1 cellular context compared by ENCODE assay signal in the genomic region with DNA sequence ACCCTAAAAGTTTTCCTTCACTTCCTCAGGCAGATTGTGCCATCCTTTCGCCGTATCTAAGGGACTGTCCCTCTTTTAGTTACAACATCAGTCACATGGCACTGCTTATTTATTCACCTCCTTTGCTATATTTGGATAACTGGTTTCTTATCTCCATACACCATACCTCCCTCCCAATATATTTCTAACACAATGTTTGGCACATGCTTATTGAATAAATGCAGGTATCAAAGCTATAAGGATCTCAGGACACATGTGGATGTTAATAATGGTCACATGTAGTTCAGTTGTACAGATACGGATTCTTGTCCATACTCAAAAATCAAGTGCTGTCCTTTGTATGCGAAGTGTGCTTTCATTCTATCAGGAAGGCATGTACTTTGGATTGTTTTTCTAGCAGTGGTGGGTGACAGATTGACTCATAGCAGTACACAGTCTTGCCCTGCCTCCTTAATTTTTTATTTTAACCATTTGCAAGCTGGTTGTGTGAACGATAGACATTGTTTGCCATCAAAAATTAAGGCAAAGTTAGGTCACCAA.
A peak's percentile ranks its signal among the peaks of the same experiment; 100 is the strongest.
TF ChIP-seq lines count a peak whose summit lies in the region.

No MANE protein-coding gene starts in this region.

TF ChIP-seq in HepG2, 621 proteins besides CTCF, POLR2A, EP300 and RAD21 (continued from another document):
- TF ChIP-seq, protein P1, sequence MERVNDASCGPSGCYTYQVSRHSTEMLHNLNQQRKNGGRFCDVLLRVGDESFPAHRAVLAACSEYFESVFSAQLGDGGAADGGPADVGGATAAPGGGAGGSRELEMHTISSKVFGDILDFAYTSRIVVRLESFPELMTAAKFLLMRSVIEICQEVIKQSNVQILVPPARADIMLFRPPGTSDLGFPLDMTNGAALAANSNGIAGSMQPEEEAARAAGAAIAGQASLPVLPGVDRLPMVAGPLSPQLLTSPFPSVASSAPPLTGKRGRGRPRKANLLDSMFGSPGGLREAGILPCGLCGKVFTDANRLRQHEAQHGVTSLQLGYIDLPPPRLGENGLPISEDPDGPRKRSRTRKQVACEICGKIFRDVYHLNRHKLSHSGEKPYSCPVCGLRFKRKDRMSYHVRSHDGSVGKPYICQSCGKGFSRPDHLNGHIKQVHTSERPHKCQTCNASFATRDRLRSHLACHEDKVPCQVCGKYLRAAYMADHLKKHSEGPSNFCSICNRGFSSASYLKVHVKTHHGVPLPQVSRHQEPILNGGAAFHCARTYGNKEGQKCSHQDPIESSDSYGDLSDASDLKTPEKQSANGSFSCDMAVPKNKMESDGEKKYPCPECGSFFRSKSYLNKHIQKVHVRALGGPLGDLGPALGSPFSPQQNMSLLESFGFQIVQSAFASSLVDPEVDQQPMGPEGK (CRISPR knock-in tag; IDR thresholded peaks at IDR 0.05), result no peak
- TF ChIP-seq FOXO1 (CRISPR knock-in tag; IDR thresholded peaks at IDR 0.05) (peak; percentile 57; the same call in 1 of the 2 replicates), MYC (CRISPR knock-in tag; IDR thresholded peaks at IDR 0.05; ENCODE audit: borderline replicate concordance) (no peak; the same call in 1 of the 2 replicates), MED1 (CRISPR knock-in tag; IDR thresholded peaks at IDR 0.05) (peak; percentile 56), ZBTB42 (CRISPR knock-in tag; IDR thresholded peaks at IDR 0.05) (no peak), PAX8 (CRISPR knock-in tag; IDR thresholded peaks at IDR 0.05; ENCODE audit: borderline replicate concordance) (no peak), MTF1 (CRISPR knock-in tag; IDR thresholded peaks at IDR 0.05) (no peak), MIER3 (CRISPR knock-in tag; IDR thresholded peaks at IDR 0.05; ENCODE audit: borderline replicate concordance) (peak; percentile 67; the same call in 1 of the 2 replicates), MLLT10 (CRISPR knock-in tag; IDR thresholded peaks at IDR 0.05) (no peak), ZNF652 (CRISPR knock-in tag; IDR thresholded peaks at IDR 0.05; ENCODE audit: borderline replicate concordance, low read depth) (peak; percentile 98), HNRNPLL (IDR thresholded peaks at IDR 0.05; ENCODE audit: low read depth, low read length, poor library complexity, severe bottlenecking) (no peak), PLRG1 (conservative IDR thresholded peaks at IDR 0.05) (no peak), PAWR (CRISPR knock-in tag; IDR thresholded peaks at IDR 0.05; ENCODE audit: borderline replicate concordance) (no peak), ZBTB20 (CRISPR knock-in tag; IDR thresholded peaks at IDR 0.05; ENCODE audit: borderline replicate concordance, low read depth) (peak; percentile 61; the same call in 1 of the 2 replicates), CREB1 (IDR thresholded peaks at IDR 0.05) (no peak), CREB1 (CRISPR knock-in tag; IDR thresholded peaks at IDR 0.05) (peak; percentile 52; the same call in 1 of the 2 replicates), SMAD1 (CRISPR knock-in tag; IDR thresholded peaks at IDR 0.05; ENCODE audit: borderline replicate concordance, low read depth) (no peak), GFI1 (CRISPR knock-in tag; IDR thresholded peaks at IDR 0.05; ENCODE audit: borderline replicate concordance) (peak; percentile 39; the same call in 1 of the 2 replicates), GPN1 (CRISPR knock-in tag; IDR thresholded peaks at IDR 0.05; ENCODE audit: borderline replicate concordance) (no peak), SNAPC2 (CRISPR knock-in tag; IDR thresholded peaks at IDR 0.05) (0 out of 2 replicates have a peak, but pooled peaks have one; percentile 41), ZNF230 (CRISPR knock-in tag; IDR thresholded peaks at IDR 0.05) (no peak), ZNF614 (CRISPR knock-in tag; IDR thresholded peaks at IDR 0.05; ENCODE audit: borderline replicate concordance) (0 out of 2 replicates have a peak, but pooled peaks have one; percentile 55), RAD51 (IDR thresholded peaks at IDR 0.05; ENCODE audit: borderline replicate concordance) (peak; percentile 49; the same call in 1 of the 2 replicates), KDM6A (CRISPR knock-in tag; IDR thresholded peaks at IDR 0.05; ENCODE audit: low read depth) (peak; percentile 81), CHD4 (IDR thresholded peaks at IDR 0.05; ENCODE audit: borderline replicate concordance, low read length) (peak; percentile 73), NFIC (IDR thresholded peaks at IDR 0.05; ENCODE audit: low read length) (peak; percentile 75), FOXJ3 (CRISPR knock-in tag; IDR thresholded peaks at IDR 0.05; ENCODE audit: borderline replicate concordance) (peak; percentile 76; the same call in 1 of the 2 replicates), ZSCAN9 (CRISPR knock-in tag; IDR thresholded peaks at IDR 0.05; ENCODE audit: borderline replicate concordance) (0 out of 2 replicates have a peak, but pooled peaks have one; percentile 16), KLF13 (CRISPR knock-in tag; IDR thresholded peaks at IDR 0.05) (no peak), ZNF883 (CRISPR knock-in tag; IDR thresholded peaks at IDR 0.05; ENCODE audit: not compliant biosample characterization) (no peak), ZNF331 (CRISPR knock-in tag; IDR thresholded peaks at IDR 0.05) (peak; percentile 67; the same call in 1 of the 2 replicates)
- TF ChIP-seq, protein P2, sequence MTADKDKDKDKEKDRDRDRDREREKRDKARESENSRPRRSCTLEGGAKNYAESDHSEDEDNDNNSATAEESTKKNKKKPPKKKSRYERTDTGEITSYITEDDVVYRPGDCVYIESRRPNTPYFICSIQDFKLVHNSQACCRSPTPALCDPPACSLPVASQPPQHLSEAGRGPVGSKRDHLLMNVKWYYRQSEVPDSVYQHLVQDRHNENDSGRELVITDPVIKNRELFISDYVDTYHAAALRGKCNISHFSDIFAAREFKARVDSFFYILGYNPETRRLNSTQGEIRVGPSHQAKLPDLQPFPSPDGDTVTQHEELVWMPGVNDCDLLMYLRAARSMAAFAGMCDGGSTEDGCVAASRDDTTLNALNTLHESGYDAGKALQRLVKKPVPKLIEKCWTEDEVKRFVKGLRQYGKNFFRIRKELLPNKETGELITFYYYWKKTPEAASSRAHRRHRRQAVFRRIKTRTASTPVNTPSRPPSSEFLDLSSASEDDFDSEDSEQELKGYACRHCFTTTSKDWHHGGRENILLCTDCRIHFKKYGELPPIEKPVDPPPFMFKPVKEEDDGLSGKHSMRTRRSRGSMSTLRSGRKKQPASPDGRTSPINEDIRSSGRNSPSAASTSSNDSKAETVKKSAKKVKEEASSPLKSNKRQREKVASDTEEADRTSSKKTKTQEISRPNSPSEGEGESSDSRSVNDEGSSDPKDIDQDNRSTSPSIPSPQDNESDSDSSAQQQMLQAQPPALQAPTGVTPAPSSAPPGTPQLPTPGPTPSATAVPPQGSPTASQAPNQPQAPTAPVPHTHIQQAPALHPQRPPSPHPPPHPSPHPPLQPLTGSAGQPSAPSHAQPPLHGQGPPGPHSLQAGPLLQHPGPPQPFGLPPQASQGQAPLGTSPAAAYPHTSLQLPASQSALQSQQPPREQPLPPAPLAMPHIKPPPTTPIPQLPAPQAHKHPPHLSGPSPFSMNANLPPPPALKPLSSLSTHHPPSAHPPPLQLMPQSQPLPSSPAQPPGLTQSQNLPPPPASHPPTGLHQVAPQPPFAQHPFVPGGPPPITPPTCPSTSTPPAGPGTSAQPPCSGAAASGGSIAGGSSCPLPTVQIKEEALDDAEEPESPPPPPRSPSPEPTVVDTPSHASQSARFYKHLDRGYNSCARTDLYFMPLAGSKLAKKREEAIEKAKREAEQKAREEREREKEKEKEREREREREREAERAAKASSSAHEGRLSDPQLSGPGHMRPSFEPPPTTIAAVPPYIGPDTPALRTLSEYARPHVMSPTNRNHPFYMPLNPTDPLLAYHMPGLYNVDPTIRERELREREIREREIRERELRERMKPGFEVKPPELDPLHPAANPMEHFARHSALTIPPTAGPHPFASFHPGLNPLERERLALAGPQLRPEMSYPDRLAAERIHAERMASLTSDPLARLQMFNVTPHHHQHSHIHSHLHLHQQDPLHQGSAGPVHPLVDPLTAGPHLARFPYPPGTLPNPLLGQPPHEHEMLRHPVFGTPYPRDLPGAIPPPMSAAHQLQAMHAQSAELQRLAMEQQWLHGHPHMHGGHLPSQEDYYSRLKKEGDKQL (CRISPR knock-in tag; IDR thresholded peaks at IDR 0.05; ENCODE audit: low read depth), result 0 out of 2 replicates have a peak, but pooled peaks have one; percentile 27
- TF ChIP-seq, protein P3, sequence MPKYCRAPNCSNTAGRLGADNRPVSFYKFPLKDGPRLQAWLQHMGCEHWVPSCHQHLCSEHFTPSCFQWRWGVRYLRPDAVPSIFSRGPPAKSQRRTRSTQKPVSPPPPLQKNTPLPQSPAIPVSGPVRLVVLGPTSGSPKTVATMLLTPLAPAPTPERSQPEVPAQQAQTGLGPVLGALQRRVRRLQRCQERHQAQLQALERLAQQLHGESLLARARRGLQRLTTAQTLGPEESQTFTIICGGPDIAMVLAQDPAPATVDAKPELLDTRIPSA (CRISPR knock-in tag; IDR thresholded peaks at IDR 0.05; ENCODE audit: borderline replicate concordance), result no peak
- TF ChIP-seq, protein P4, sequence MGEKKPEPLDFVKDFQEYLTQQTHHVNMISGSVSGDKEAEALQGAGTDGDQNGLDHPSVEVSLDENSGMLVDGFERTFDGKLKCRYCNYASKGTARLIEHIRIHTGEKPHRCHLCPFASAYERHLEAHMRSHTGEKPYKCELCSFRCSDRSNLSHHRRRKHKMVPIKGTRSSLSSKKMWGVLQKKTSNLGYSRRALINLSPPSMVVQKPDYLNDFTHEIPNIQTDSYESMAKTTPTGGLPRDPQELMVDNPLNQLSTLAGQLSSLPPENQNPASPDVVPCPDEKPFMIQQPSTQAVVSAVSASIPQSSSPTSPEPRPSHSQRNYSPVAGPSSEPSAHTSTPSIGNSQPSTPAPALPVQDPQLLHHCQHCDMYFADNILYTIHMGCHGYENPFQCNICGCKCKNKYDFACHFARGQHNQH (CRISPR knock-in tag; IDR thresholded peaks at IDR 0.05), result peak; percentile 17; the same call in 1 of the 2 replicates
- TF ChIP-seq, protein P5, sequence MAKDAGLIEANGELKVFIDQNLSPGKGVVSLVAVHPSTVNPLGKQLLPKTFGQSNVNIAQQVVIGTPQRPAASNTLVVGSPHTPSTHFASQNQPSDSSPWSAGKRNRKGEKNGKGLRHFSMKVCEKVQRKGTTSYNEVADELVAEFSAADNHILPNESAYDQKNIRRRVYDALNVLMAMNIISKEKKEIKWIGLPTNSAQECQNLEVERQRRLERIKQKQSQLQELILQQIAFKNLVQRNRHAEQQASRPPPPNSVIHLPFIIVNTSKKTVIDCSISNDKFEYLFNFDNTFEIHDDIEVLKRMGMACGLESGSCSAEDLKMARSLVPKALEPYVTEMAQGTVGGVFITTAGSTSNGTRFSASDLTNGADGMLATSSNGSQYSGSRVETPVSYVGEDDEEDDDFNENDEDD (CRISPR knock-in tag; IDR thresholded peaks at IDR 0.05; ENCODE audit: borderline replicate concordance), result no peak
TF ChIP-seq in HepG2: peak in this region for 107.
